ENCODE assay signal across 17 cellular contexts in genomic region chr18:12031836-12032235, GRCh38. TPM values are rescaled to one million over a fixed set of nuclear protein-coding genes. Genes with fewer than 3 reads are reported as not detected.
DNase-seq lines count a peak whose midpoint lies in the region; ATAC-seq and TF ChIP-seq lines count a peak whose summit lies in the region.
"Had no signal": no experiment of that assay in that cellular context is flagged by ENCODE, and none has a peak within 500 bp of the region (broad histone marks: within the 10 kb centered on the region; RNA-seq: fewer than 3 reads in every experiment).

No MANE protein-coding gene starts in this region.

- no peaks in the 10 kb centered on the region for H3K9me3 Mint-ChIP-seq in type B pancreatic cell
- H3K9me3 Mint-ChIP-seq: activated T-helper 1 cell treated with anti-CD3 and anti-CD28 coated beads, Interleukin-12 subunit alpha, Interleukin-12 subunit beta, Interleukin-2, Interleukin-4 antibody, amounts not matched to agents 30 ng/mL and 10 ng/mL and 1 ng/mL, durations not matched to agents 14 hours and 24 hours and 36 hours; naive B cell had no signal

- ATAC-seq in Right ventricle myocardium superior (ENCODE audit: poor library complexity) (no peak), esophagus mucosa (peak; percentile 42), HG03460 (IDR thresholded peaks at IDR 0.05; ENCODE audit: unreplicated experiment) (no peak)
- ATAC-seq: Panc1, T-helper 17 cell had no signal

- TF ChIP-seq CTCF in type B pancreatic cell (conservative IDR thresholded peaks at IDR 0.05) = no peak

- no peak overlapping the region for H3K27ac Mint-ChIP-seq in type B pancreatic cell
- H3K27ac Mint-ChIP-seq: activated T-helper 1 cell treated with anti-CD3 and anti-CD28 coated beads, Interleukin-12 subunit alpha, Interleukin-12 subunit beta, Interleukin-2, Interleukin-4 antibody, amounts not matched to agents 30 ng/mL and 10 ng/mL and 1 ng/mL, durations not matched to agents 14 hours and 24 hours and 36 hours; naive B cell; T-helper 17 cell had no signal

- peaks cover 3% of the 10 kb centered on the region for H3K27me3 Mint-ChIP-seq in type B pancreatic cell
- H3K27me3 Mint-ChIP-seq: naive B cell, T-helper 17 cell had no signal

- DNase-seq in Right ventricle myocardium superior = peak; percentile 76
- DNase-seq in cardiac septum (ENCODE audit: low spot score) = no peak
- peak; percentile 77 for DNase-seq in mesenteric fat pad (ENCODE audit: low spot score)
- peak; percentile 25 for DNase-seq in type B pancreatic cell (ENCODE audit: extremely low spot score, unreplicated experiment)
- DNase-seq in activated CD4-positive, alpha-beta T cell treated with anti-CD3 and anti-CD28 coated beads for 4 hours = no peak
- DNase-seq in cortex of kidney (lab: John Stamatoyannopoulos, UW) = no peak
- DNase-seq: activated CD4-positive, alpha-beta T cell treated with anti-CD3 and anti-CD28 coated beads for 48 hours; erythroblast; kidney; naive B cell; NCI-H1105; NCI-H2227 treated with DMSO at 0.1 percent for 48 hours; T-helper 17 cell had no signal

- intact Hi-C loops in Right ventricle myocardium superior (cut with DNase I) = loop anchor here (5.0 to 10.0 kb wide), 2 partner anchors 50 to 297 kb away; partner anchors contain the start of gene IMPA2
- intact Hi-C loops in cardiac septum (cut with DNase I) = loop anchor here (10.0 kb wide), 1 partner anchor 47 kb away; the partner anchor contains the start of gene IMPA2

- no peak overlapping the region for H3K4me3 Mint-ChIP-seq in type B pancreatic cell
- H3K4me3 Mint-ChIP-seq: activated T-helper 1 cell treated with anti-CD3 and anti-CD28 coated beads, Interleukin-12 subunit alpha, Interleukin-12 subunit beta, Interleukin-2, Interleukin-4 antibody, amounts not matched to agents 30 ng/mL and 10 ng/mL and 1 ng/mL, durations not matched to agents 14 hours and 24 hours and 36 hours; naive B cell; T-helper 17 cell had no signal

- H3K4me1 Mint-ChIP-seq in type B pancreatic cell (ENCODE audit: unreplicated experiment) = peaks cover 17% of the 10 kb centered on the region

- peaks cover 5% of the 10 kb centered on the region for H3K36me3 Mint-ChIP-seq in type B pancreatic cell

RNA-seq across cellular contexts. Expression of gene IMPA2, which starts 50.5 kb away (rescaled TPM):
- total RNA-seq in Right ventricle myocardium superior (85.8 TPM), cardiac septum (19.9 TPM), esophagus mucosa (140 TPM), mesenteric fat pad (31.8 TPM), type B pancreatic cell (ENCODE audit: low replicate concordance) (53.6 and 56.3 TPM in 2 replicates)

Comparison
In these comparisons a context has a peak if more than half of its experiments do, and no peak if none do; other contexts are left out.
1. DNase-seq: peak in Right ventricle myocardium superior (single experiment), mesenteric fat pad (single experiment) and type B pancreatic cell (single experiment); none in cardiac septum (single experiment), activated CD4-positive, alpha-beta T cell treated with anti-CD3 and anti-CD28 coated beads for 4 hours (0 of 2) and cortex of kidney (single experiment).